In genomic region chr5:74624501-74624900, GRCh38 we compare ENCODE assay signal across 22 cellular contexts. TPM values are rescaled to one million over a fixed set of nuclear protein-coding genes. Genes with fewer than 3 reads are reported as not detected.
DNase-seq lines count a peak whose midpoint lies in the region; ATAC-seq, FAIRE-seq and TF ChIP-seq lines count a peak whose summit lies in the region.
"Had no signal": no experiment of that assay in that cellular context is flagged by ENCODE, and none has a peak within 500 bp of the region (broad histone marks: within the 10 kb centered on the region; RNA-seq: fewer than 3 reads in every experiment).

No MANE protein-coding gene starts in this region.

- H3K4me1 ChIP-seq in lower lobe of right lung = peaks cover 3% of the 10 kb centered on the region
- H3K4me1 ChIP-seq: gastroesophageal sphincter, sigmoid colon had no signal

- TF ChIP-seq CTCF in bronchial epithelial cell (IDR thresholded peaks at IDR 0.05; ENCODE audit: insufficient read depth, low read length, severe bottlenecking) (no peak), lower lobe of right lung (IDR thresholded peaks at IDR 0.05) (no peak)

- DNase-seq in NCI-H82 (lab: John Stamatoyannopoulos, UW) (peak; percentile 15), NCI-H82 treated with DMSO at 0.1 percent for 48 hours (lab: John Stamatoyannopoulos, UW; ENCODE audit: unreplicated experiment) (no peak), bronchial epithelial cell (ENCODE audit: low read depth) (peak; percentile 99), lower lobe of right lung (no peak), DMS53 (lab: John Stamatoyannopoulos, UW) (no peak), substantia nigra (lab: John Stamatoyannopoulos, UW) (no peak), NCI-H146 treated with DMSO at 0.1 percent for 48 hours (lab: John Stamatoyannopoulos, UW; ENCODE audit: unreplicated experiment) (no peak)
- DNase-seq: 8988T; activated CD8-positive, alpha-beta T cell treated with anti-CD3 and anti-CD28 coated beads, Interleukin-2, amount 10 ng/mL, durations not matched to agents 7 days and 5 days; activated T-cell treated with anti-CD3 and anti-CD28 coated beads, Interleukin-2, amount 50 U/mL, for 24 hours; dermis blood vessel endothelial cell; erythroblast; left ventricle myocardium superior; NCI-H1417 treated with DMSO at 0.1 percent for 48 hours; sigmoid colon; stimulated activated naive B cell treated with anti-CD40 and anti-IgM and Interleukin-4, amounts not matched to agents 10 μg/mL and 1 μg/mL and 100 μg/mL, for 72 hours; T-helper 9 cell had no signal

- H3K36me3 ChIP-seq in bronchial epithelial cell (ENCODE audit: control insufficient read depth, insufficient read depth, low read length) = no peaks in the 10 kb centered on the region
- H3K36me3 ChIP-seq in lower lobe of right lung = peaks cover 15% of the 10 kb centered on the region
- H3K36me3 ChIP-seq: sigmoid colon had no signal

- no peak overlapping the region for H3K27ac ChIP-seq in lower lobe of right lung
- H3K27ac ChIP-seq in substantia nigra (ENCODE audit: low read depth, low read length, poor library complexity, severe bottlenecking) = no peak overlapping the region
- H3K27ac ChIP-seq: gastroesophageal sphincter, sigmoid colon had no signal

- intact Hi-C loops in lower lobe of right lung (cut with DNase I) = no loop called here

- FAIRE-seq in bronchial epithelial cell (lab: Jason Lieb, UNC) = peak; percentile 99

- H3K9me3 ChIP-seq in lower lobe of right lung = no peaks in the 10 kb centered on the region
- H3K9me3 ChIP-seq: gastroesophageal sphincter had no signal

- H3K27me3 ChIP-seq in bronchial epithelial cell (ENCODE audit: control insufficient read depth, insufficient read depth, low read length) = no peaks in the 10 kb centered on the region
- H3K27me3 ChIP-seq in lower lobe of right lung (ENCODE audit: low read depth) = peaks cover 5% of the 10 kb centered on the region
- H3K27me3 ChIP-seq: gastroesophageal sphincter, sigmoid colon had no signal

- ATAC-seq in lower lobe of right lung (peak; percentile 90 to 91), HG02588 (IDR thresholded peaks at IDR 0.05; ENCODE audit: unreplicated experiment) (no peak)
- ATAC-seq: activated CD8-positive, alpha-beta T cell treated with anti-CD3 and anti-CD28 coated beads, Interleukin-2, amount 10 ng/mL, durations not matched to agents 7 days and 5 days; activated naive CD4-positive, alpha-beta T cell treated with anti-CD3 and anti-CD28 coated beads, Interleukin-2, amount 50 U/mL, for 72 hours; gastroesophageal sphincter; left ventricle myocardium superior; Panc1; SK-N-SH treated with all-trans-retinoic acid at 6 μM for 48 hours; stimulated activated naive B cell treated with anti-CD40 and anti-IgM and Interleukin-4, amounts not matched to agents 10 μg/mL and 1 μg/mL and 100 μg/mL, for 72 hours had no signal

- H3K4me3 ChIP-seq in bronchial epithelial cell (ENCODE audit: low read depth, low read length) = no peak overlapping the region
- H3K4me3 ChIP-seq in lower lobe of right lung = no peak overlapping the region
- H3K4me3 ChIP-seq: gastroesophageal sphincter, sigmoid colon had no signal

RNA-seq across cellular contexts. Expression of gene ENC1, which starts 16.0 kb away (rescaled TPM):
- total RNA-seq in bronchial epithelial cell (3.5 and 3.9 TPM in 2 replicates), lower lobe of right lung (18.8 TPM)

Comparison
In these comparisons a context has a peak if more than half of its experiments do, and no peak if none do; other contexts are left out.
1. DNase-seq: peak in NCI-H82 (single experiment) and bronchial epithelial cell (single experiment); none in NCI-H82 treated with DMSO at 0.1 percent for 48 hours (single experiment), lower lobe of right lung (single experiment), DMS53 (single experiment), substantia nigra (0 of 49) and NCI-H146 treated with DMSO at 0.1 percent for 48 hours (single experiment).